ENCODE assay signal across 8 cellular contexts in genomic region chrX:13647709-13648212, GRCh38. TPM values are rescaled to one million over a fixed set of nuclear protein-coding genes. Genes with fewer than 3 reads are reported as not detected.
DNase-seq lines count a peak whose midpoint lies in the region; ATAC-seq and TF ChIP-seq lines count a peak whose summit lies in the region.

No MANE protein-coding gene starts in this region.

- DNase-seq in COLO668 (lab: John Stamatoyannopoulos, UW; ENCODE audit: unreplicated experiment) (peak; percentile 95), NCI-H510A treated with DMSO at 0.1 percent for 48 hours (lab: John Stamatoyannopoulos, UW) (peak; percentile 40), foreskin keratinocyte (peak in 1 of 2 donors; percentile 32), ureter (ENCODE audit: low spot score) (no peak)
- peak; percentile 22 to 48 for DNase-seq in activated CD8-positive, alpha-beta memory T cell treated with anti-CD3 and anti-CD28 coated beads for 4 hours (ENCODE audit: low read depth in 2 of 2)
- peak; percentile 52 for DNase-seq in stimulated activated CD4-positive, alpha-beta T cell treated with anti-CD3 and anti-CD28 coated beads, Interleukin-2, amount 100 ng/mL, for 4 hours (ENCODE audit: low read depth)

- TF ChIP-seq CTCF in foreskin keratinocyte (conservative IDR thresholded peaks at IDR 0.05) = no peak

- H3K27me3 ChIP-seq in foreskin keratinocyte = no peaks in the 10 kb centered on the region

- H3K27ac ChIP-seq in foreskin keratinocyte = no peak overlapping the region

- ATAC-seq in foreskin keratinocyte (peak; percentile 71), HG03025 (IDR thresholded peaks at IDR 0.05; ENCODE audit: low FRiP score, unreplicated experiment) (no peak), GM21390 (IDR thresholded peaks at IDR 0.05; ENCODE audit: unreplicated experiment) (no peak)

- no peaks in the 10 kb centered on the region for H3K4me1 ChIP-seq in foreskin keratinocyte

RNA-seq across cellular contexts. Expression of gene TCEANC, which starts 5.2 kb away (rescaled TPM):
- total RNA-seq in foreskin keratinocyte (0.67 and 0.75 TPM in 2 replicates), ureter (3.4 TPM)
- 0.34 and 0.43 TPM in 2 replicates for polyA plus RNA-seq in foreskin keratinocyte

RNA-seq across cellular contexts. Expression of gene RAB9A, which starts 41.2 kb away (rescaled TPM):
- total RNA-seq in foreskin keratinocyte = 18.3 and 18.7 TPM in 2 replicates
- 19.6 and 22.0 TPM in 2 replicates for polyA plus RNA-seq in foreskin keratinocyte
- total RNA-seq in ureter = 25.1 TPM
